In the genomic region with DNA sequence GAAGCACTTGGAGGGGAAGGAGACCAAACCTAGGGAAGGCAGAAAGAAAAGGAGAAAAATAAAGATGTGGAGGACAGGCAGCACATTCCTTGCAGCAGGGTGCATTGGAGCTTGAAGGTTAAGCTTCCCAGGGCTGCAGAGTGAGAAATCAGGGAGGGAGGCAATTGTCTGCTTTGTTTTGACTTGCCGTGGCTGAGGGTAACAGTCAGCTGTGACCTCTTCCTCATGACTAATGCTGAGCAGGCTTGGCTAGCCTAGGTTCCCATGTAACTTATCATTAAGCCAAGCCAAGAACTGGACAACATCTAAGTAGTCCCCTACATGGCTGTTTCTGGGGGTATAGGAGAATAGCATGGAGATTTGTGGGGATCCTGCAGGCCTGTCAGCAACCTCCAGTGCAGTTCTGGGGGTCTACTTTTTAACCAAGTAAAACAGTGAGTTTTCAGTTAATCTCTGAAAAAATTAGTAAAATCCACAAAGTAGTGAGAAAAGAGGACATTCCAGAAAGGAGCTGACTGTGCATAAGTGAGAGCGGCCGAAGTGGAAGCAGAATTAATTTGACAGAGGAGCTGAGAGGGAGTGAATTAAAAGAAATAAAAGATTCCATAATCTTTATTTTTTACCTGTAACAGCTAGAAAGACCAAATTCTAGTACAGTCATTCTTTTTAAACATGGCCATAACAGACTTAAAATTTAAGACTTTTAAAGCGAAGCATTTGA, we compare ENCODE assay signal across 9 cellular contexts.
DNase-seq lines count a peak whose midpoint lies in the region; ATAC-seq and TF ChIP-seq lines count a peak whose summit lies in the region.
"Had no signal": no experiment of that assay in that cellular context is flagged by ENCODE, and none has a peak within 500 bp of the region (broad histone marks: within the 10 kb centered on the region; RNA-seq: fewer than 3 reads in every experiment).

No MANE protein-coding gene starts in this region.

- no peaks in the 10 kb centered on the region for H3K36me3 Mint-ChIP-seq in HFFc6 (ENCODE audit: low read depth)
- no peaks in the 10 kb centered on the region for H3K36me3 Mint-ChIP-seq in brain
- no peaks in the 10 kb centered on the region for H3K36me3 Mint-ChIP-seq in stimulated activated effector memory CD8-positive, alpha-beta T cell treated with anti-CD3 and anti-CD28 coated beads, Interleukin-12 subunit alpha, Interleukin-12 subunit beta, amount 100 ng/mL, for 72 hours

- H3K27ac Mint-ChIP-seq in HFFc6, result peak overlapping the region; percentile 47; the same call in 1 of the 2 replicates
- H3K27ac Mint-ChIP-seq in brain, result peak overlapping the region; percentile 6 to 98 (median 33)
- no peak overlapping the region for H3K27ac Mint-ChIP-seq in stimulated activated effector memory CD8-positive, alpha-beta T cell treated with anti-CD3 and anti-CD28 coated beads, Interleukin-12 subunit alpha, Interleukin-12 subunit beta, amount 100 ng/mL, for 72 hours

- H3K27me3 Mint-ChIP-seq in HFFc6 (ENCODE audit: insufficient read depth) (peaks cover 3% of the 10 kb centered on the region; the same call in 1 of the 2 replicates), brain (no peaks in the 10 kb centered on the region)

- TF ChIP-seq CTCF in HFFc6 (IDR thresholded peaks at IDR 0.05) (no peak), brain (conservative IDR thresholded peaks at IDR 0.05) (no peak)

- DNase-seq in HFFc6 (peak; percentile 78), iris pigment epithelial cell (ENCODE audit: low read depth) (peak; percentile 63), SHP77 (lab: John Stamatoyannopoulos, UW) (no peak), T-helper 9 cell (no peak)
- DNase-seq in stimulated activated effector memory CD8-positive, alpha-beta T cell treated with anti-CD3 and anti-CD28 coated beads, Interleukin-12 subunit alpha, Interleukin-12 subunit beta, amount 100 ng/mL, for 72 hours (ENCODE audit: low spot score in 2 of 2), result no peak
- DNase-seq in activated naive CD4-positive, alpha-beta T cell treated with Interleukin-2 at 50 U/mL for 16 hours, result no peak
- DNase-seq: erythroblast had no signal

- H3K9me3 Mint-ChIP-seq in HFFc6 (no peaks in the 10 kb centered on the region; the same call in 1 of the 2 replicates), brain (peaks cover 0 to 6% (median 0%) of the 10 kb centered on the region in 5 experiments)
- H3K9me3 Mint-ChIP-seq in stimulated activated effector memory CD8-positive, alpha-beta T cell treated with anti-CD3 and anti-CD28 coated beads, Interleukin-12 subunit alpha, Interleukin-12 subunit beta, amount 100 ng/mL, for 72 hours, result no peaks in the 10 kb centered on the region

- H3K4me1 Mint-ChIP-seq in HFFc6 (ENCODE audit: low read depth) (peaks cover 38% of the 10 kb centered on the region), brain (peaks cover 74% of the 10 kb centered on the region)
- H3K4me1 Mint-ChIP-seq in stimulated activated effector memory CD8-positive, alpha-beta T cell treated with anti-CD3 and anti-CD28 coated beads, Interleukin-12 subunit alpha, Interleukin-12 subunit beta, amount 100 ng/mL, for 72 hours, result no peaks in the 10 kb centered on the region

- H3K4me3 Mint-ChIP-seq in HFFc6, result no peak overlapping the region
- peak overlapping the region in 4 of 5 experiments; percentile 49 to 64 (median 56) for H3K4me3 Mint-ChIP-seq in brain
- H3K4me3 Mint-ChIP-seq in stimulated activated effector memory CD8-positive, alpha-beta T cell treated with anti-CD3 and anti-CD28 coated beads, Interleukin-12 subunit alpha, Interleukin-12 subunit beta, amount 100 ng/mL, for 72 hours, result no peak overlapping the region

- peak; percentile 51 for ATAC-seq in stimulated activated effector memory CD8-positive, alpha-beta T cell treated with anti-CD3 and anti-CD28 coated beads, Interleukin-12 subunit alpha, Interleukin-12 subunit beta, amount 100 ng/mL, for 72 hours
- no peak for ATAC-seq in GM18502 (IDR thresholded peaks at IDR 0.05; ENCODE audit: poor library complexity, unreplicated experiment)

Comparison
In these comparisons a context has a peak if more than half of its experiments do, and no peak if none do; other contexts are left out.
1. DNase-seq: peak in HFFc6 (single experiment) and iris pigment epithelial cell (single experiment); none in stimulated activated effector memory CD8-positive, alpha-beta T cell treated with anti-CD3 and anti-CD28 coated beads, Interleukin-12 subunit alpha, Interleukin-12 subunit beta, amount 100 ng/mL, for 72 hours (0 of 2), activated naive CD4-positive, alpha-beta T cell treated with Interleukin-2 at 50 U/mL for 16 hours (single experiment), SHP77 (0 of 2) and T-helper 9 cell (single experiment).
2. H3K4me3 Mint-ChIP-seq: peak in brain (4 of 5); none in HFFc6 (single experiment) and stimulated activated effector memory CD8-positive, alpha-beta T cell treated with anti-CD3 and anti-CD28 coated beads, Interleukin-12 subunit alpha, Interleukin-12 subunit beta, amount 100 ng/mL, for 72 hours (single experiment).